30 cellular contexts compared by ENCODE assay signal in genomic region chr2:62824378-62824777, GRCh38.
"Had no signal": no experiment of that assay in that cellular context is flagged by ENCODE, and none has a peak within 500 bp of the region (broad histone marks: within the 10 kb centered on the region; RNA-seq: fewer than 3 reads in every experiment).

No MANE protein-coding gene starts in this region.

- H3K27me3 ChIP-seq: ascending aorta, cardiac muscle cell, MG63, SJCRH30 had no signal

- H3K27ac ChIP-seq: ascending aorta, cardiac muscle cell, SJCRH30 had no signal

- H3K4me3 Mint-ChIP-seq: activated CD4-positive, alpha-beta T cell treated with anti-CD3 and anti-CD28 coated beads for 36 hours; activated CD4-positive, alpha-beta T cell treated with anti-CD3 and anti-CD28 coated beads, Interleukin-2, amount 10 ng/mL, durations not matched to agents 7 days and 5 days; activated CD8-positive, alpha-beta T cell treated with anti-CD3 and anti-CD28 coated beads, Interleukin-2, amount 10 ng/mL, durations not matched to agents 7 days and 5 days; activated naive CD4-positive, alpha-beta T cell treated with anti-CD3 and anti-CD28 coated beads, Interleukin-2, amount 50 U/mL, for 24 hours; activated naive CD8-positive, alpha-beta T cell treated with anti-CD3 and anti-CD28 coated beads, Interleukin-2, amount 10 ng/mL, durations not matched to agents 7 days and 5 days; activated T-cell treated with anti-CD3 and anti-CD28 coated beads, Interleukin-2, amount 50 U/mL, for 24 hours; central memory CD8-positive, alpha-beta T cell; T-helper 2 cell treated with Interferon-gamma antibody and Interleukin-4, amounts not matched to agents 5 μg/mL and 100 μg/mL, for 36 hours had no signal

- ATAC-seq: activated CD4-positive, alpha-beta T cell treated with anti-CD3 and anti-CD28 coated beads for 36 hours; activated CD4-positive, CD25-positive, alpha-beta regulatory T cell treated with anti-CD3 and anti-CD28 coated beads, Interleukin-2, amount 50 U/mL, for 24 hours; activated CD8-positive, alpha-beta T cell treated with anti-CD3 and anti-CD28 coated beads, Interleukin-2, amount 10 ng/mL, durations not matched to agents 7 days and 5 days; Panc1 had no signal

- H3K27me3 Mint-ChIP-seq: activated CD4-positive, alpha-beta T cell treated with anti-CD3 and anti-CD28 coated beads for 36 hours; activated CD4-positive, alpha-beta T cell treated with anti-CD3 and anti-CD28 coated beads, Interleukin-2, amount 10 ng/mL, durations not matched to agents 7 days and 5 days; activated naive CD4-positive, alpha-beta T cell treated with anti-CD3 and anti-CD28 coated beads, Interleukin-2, amount 50 U/mL, for 24 hours; activated naive CD8-positive, alpha-beta T cell treated with anti-CD3 and anti-CD28 coated beads, Interleukin-2, amount 10 ng/mL, durations not matched to agents 7 days and 5 days; activated T-cell treated with anti-CD3 and anti-CD28 coated beads, Interleukin-2, amount 50 U/mL, for 24 hours; central memory CD8-positive, alpha-beta T cell had no signal

- H3K4me1 Mint-ChIP-seq: activated CD4-positive, alpha-beta T cell treated with anti-CD3 and anti-CD28 coated beads for 36 hours; activated CD4-positive, alpha-beta T cell treated with anti-CD3 and anti-CD28 coated beads, Interleukin-2, amount 10 ng/mL, durations not matched to agents 7 days and 5 days; activated naive CD4-positive, alpha-beta T cell treated with anti-CD3 and anti-CD28 coated beads, Interleukin-2, amount 50 U/mL, for 24 hours; activated naive CD8-positive, alpha-beta T cell treated with anti-CD3 and anti-CD28 coated beads, Interleukin-2, amount 10 ng/mL, durations not matched to agents 7 days and 5 days; central memory CD8-positive, alpha-beta T cell had no signal

- H3K4me3 ChIP-seq: ascending aorta, cardiac muscle cell, MG63, SJCRH30, SK-N-MC had no signal

- H3K9me3 ChIP-seq: MG63, SJCRH30 had no signal

- H3K27ac Mint-ChIP-seq: activated CD4-positive, alpha-beta T cell treated with anti-CD3 and anti-CD28 coated beads for 36 hours; activated CD4-positive, alpha-beta T cell treated with anti-CD3 and anti-CD28 coated beads, Interleukin-2, amount 10 ng/mL, durations not matched to agents 7 days and 5 days; activated CD8-positive, alpha-beta T cell treated with anti-CD3 and anti-CD28 coated beads, Interleukin-2, amount 10 ng/mL, durations not matched to agents 7 days and 5 days; activated naive CD8-positive, alpha-beta T cell treated with anti-CD3 and anti-CD28 coated beads, Interleukin-2, amount 10 ng/mL, durations not matched to agents 7 days and 5 days; activated T-cell treated with anti-CD3 and anti-CD28 coated beads, Interleukin-2, amount 50 U/mL, for 24 hours; activated T-helper 2 cell treated with anti-CD3 and anti-CD28 coated beads, Interferon-gamma antibody, Interleukin-2, Interleukin-4, amounts not matched to agents 10 μg/mL and 5 μg/mL and 100 μg/mL, durations not matched to agents 14 hours and 24 hours and 36 hours; T-helper 2 cell treated with Interferon-gamma antibody and Interleukin-4, amounts not matched to agents 5 μg/mL and 100 μg/mL, for 36 hours had no signal

- DNase-seq: activated CD4-positive, alpha-beta T cell treated with anti-CD3 and anti-CD28 coated beads for 36 hours; activated CD4-positive, alpha-beta T cell treated with anti-CD3 and anti-CD28 coated beads, Interleukin-2, amount 10 ng/mL, durations not matched to agents 7 days and 5 days; activated CD4-positive, alpha-beta T cell treated with anti-CD3 and anti-CD28 coated beads, Interleukin-2, amount 50 U/mL, for 48 hours; activated CD8-positive, alpha-beta T cell treated with anti-CD3 and anti-CD28 coated beads, Interleukin-2, amount 10 ng/mL, durations not matched to agents 7 days and 5 days; activated gamma-delta T cell; activated naive CD4-positive, alpha-beta T cell treated with Interleukin-2 at 50 U/mL for 16 hours; activated naive CD8-positive, alpha-beta T cell treated with anti-CD3 and anti-CD28 coated beads, Interleukin-2, amount 10 ng/mL, durations not matched to agents 7 days and 5 days; activated T-cell treated with anti-CD3 and anti-CD28 coated beads, Interleukin-2, amount 50 U/mL, for 24 hours; amygdala; MG63; NCI-H1048; NCI-H1105 treated with DMSO at 0.1 percent for 48 hours; NCI-H1436; NCI-H1694 treated with DMSO at 0.1 percent for 48 hours; NCI-H2029; NCI-H2171 treated with DMSO at 0.1 percent for 48 hours; NCI-H2227 treated with DMSO at 0.1 percent for 48 hours; NCI-H446; NCI-H510A treated with DMSO at 0.1 percent for 48 hours; SHP77; SJCRH30 had no signal

- H3K4me1 ChIP-seq: ascending aorta had no signal

- H3K36me3 ChIP-seq: cardiac muscle cell had no signal
